Comparison of ENCODE assay signal across 8 cellular contexts in genomic region chr1:20440785-20441200, GRCh38.
A peak's percentile ranks its signal among the peaks of the same experiment; 100 is the strongest.
DNase-seq lines count a peak whose midpoint lies in the region; ATAC-seq lines count a peak whose summit lies in the region.

No MANE protein-coding gene starts in this region.

- ATAC-seq in GM18868 (IDR thresholded peaks at IDR 0.05; ENCODE audit: unreplicated experiment): no peak
- ATAC-seq in GM18861 (IDR thresholded peaks at IDR 0.05; ENCODE audit: unreplicated experiment): no peak

- DNase-seq in GM19240 (ENCODE audit: insufficient read length, low spot score) (peak; percentile 35), NCI-H82 treated with DMSO at 0.1 percent for 48 hours (lab: John Stamatoyannopoulos, UW; ENCODE audit: unreplicated experiment) (peak; percentile 38), germinal center (ENCODE audit: low spot score) (peak; percentile 84), pons (ENCODE audit: low spot score) (peak; percentile 79), KG1 (lab: John Stamatoyannopoulos, UW) (no peak)
- DNase-seq in activated T-cell treated with anti-CD3 and anti-CD28 coated beads, Interleukin-2, amount 50 U/mL, for 48 hours: peak; percentile 65 to 66
